ENCODE assay signal across 8 cellular contexts in the genomic region with DNA sequence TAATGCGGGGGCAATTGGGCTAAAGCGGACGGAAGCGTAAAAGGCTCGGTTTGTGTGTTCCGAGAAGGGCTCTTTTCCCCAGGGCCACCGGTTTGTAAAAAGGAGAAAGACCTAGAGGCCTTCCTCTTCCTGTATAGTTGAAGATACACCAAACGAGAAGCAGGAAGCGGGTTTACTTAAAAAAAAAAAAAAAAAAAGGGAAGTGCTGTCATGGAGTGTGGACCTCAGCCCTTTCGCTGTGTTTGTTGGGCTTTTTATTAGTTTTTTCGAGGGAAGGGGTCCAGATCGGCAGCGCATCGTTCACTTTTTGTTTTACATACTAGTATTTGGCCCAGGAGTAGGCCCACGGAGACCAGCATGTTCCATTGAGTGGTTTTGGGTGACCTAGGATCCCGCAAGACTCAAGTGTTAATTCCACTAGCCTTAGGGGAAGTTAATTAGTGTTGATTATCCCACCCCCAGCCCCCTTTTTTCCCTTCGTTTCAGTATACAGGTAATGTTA. TPM values are rescaled to one million over a fixed set of nuclear protein-coding genes. Genes with fewer than 3 reads are reported as not detected.
DNase-seq lines count a peak whose midpoint lies in the region; ATAC-seq and TF ChIP-seq lines count a peak whose summit lies in the region.

No MANE protein-coding gene starts in this region.

- peak overlapping the region; percentile 90 for H3K4me3 ChIP-seq in SJSA1
- H3K4me3 ChIP-seq in left lung, result peak overlapping the region; percentile 90 to 96

- intact Hi-C loops in left lung (cut with DNase I), result no loop called here

- peaks cover 42% of the 10 kb centered on the region for H3K36me3 ChIP-seq in SJSA1
- peaks cover 0 to 9% of the 10 kb centered on the region in 2 donors for H3K36me3 ChIP-seq in left lung

- no peaks in the 10 kb centered on the region; the same call in 1 of the 2 replicates for H3K9me3 ChIP-seq in SJSA1 (replicated peaks)
- H3K9me3 ChIP-seq in left lung, result no peaks in the 10 kb centered on the region

- ATAC-seq in GM19395 (IDR thresholded peaks at IDR 0.05; ENCODE audit: unreplicated experiment) (peak; percentile 55), HG03460 (IDR thresholded peaks at IDR 0.05; ENCODE audit: unreplicated experiment) (peak; percentile 37), left lung (peak; percentile 55), GM18520 (IDR thresholded peaks at IDR 0.05; ENCODE audit: unreplicated experiment) (no peak)

- no peak for TF ChIP-seq CTCF in left lung (IDR thresholded peaks at IDR 0.05)

- H3K4me1 ChIP-seq in SJSA1 (replicated peaks), result peaks cover 33% of the 10 kb centered on the region
- peaks cover 25 to 58% of the 10 kb centered on the region in 2 donors for H3K4me1 ChIP-seq in left lung

- H3K27me3 ChIP-seq in SJSA1 (replicated peaks) (no peaks in the 10 kb centered on the region), left lung (no peaks in the 10 kb centered on the region)

- DNase-seq in DMS153 (lab: John Stamatoyannopoulos, UW) (peak; percentile 25), SJSA1 (ENCODE audit: low read depth in 1 of 2, low spot score in 2 of 2) (peak in 1 of 2 experiments; percentile 81), cerebellar cortex (ENCODE audit: low spot score) (peak; percentile 42), left lung (no peak), substantia nigra (lab: John Stamatoyannopoulos, UW) (peak in 3 of 49 donors; percentile 16 to 49 (median 43))

- H3K27ac ChIP-seq in SJSA1, result peak overlapping the region; percentile 92
- peak overlapping the region; percentile 98 to 100 for H3K27ac ChIP-seq in left lung
- H3K27ac ChIP-seq in substantia nigra (ENCODE audit: low read depth, low read length, poor library complexity, severe bottlenecking), result peak overlapping the region; percentile 84

RNA-seq across cellular contexts. Expression of a gene that starts 0.7 kb away (rescaled TPM):
- total RNA-seq in SJSA1 (2014; rRNA removed; shearing (Covaris generic)), result 106 and 150 TPM in 2 replicates
- 100 to 1,000 TPM; 231 to 314 TPM for total RNA-seq in left lung

Comparison
In these comparisons a context has a peak if more than half of its experiments do, and no peak if none do; other contexts are left out.
1. DNase-seq: peak in DMS153 (single experiment) and cerebellar cortex (single experiment); none in left lung (0 of 2).
2. Peak in every context shown above with its lines, with median percentiles within 50 percentile points of each other: H3K27ac ChIP-seq.